ENCODE assay signal across 17 cellular contexts in the genomic region with DNA sequence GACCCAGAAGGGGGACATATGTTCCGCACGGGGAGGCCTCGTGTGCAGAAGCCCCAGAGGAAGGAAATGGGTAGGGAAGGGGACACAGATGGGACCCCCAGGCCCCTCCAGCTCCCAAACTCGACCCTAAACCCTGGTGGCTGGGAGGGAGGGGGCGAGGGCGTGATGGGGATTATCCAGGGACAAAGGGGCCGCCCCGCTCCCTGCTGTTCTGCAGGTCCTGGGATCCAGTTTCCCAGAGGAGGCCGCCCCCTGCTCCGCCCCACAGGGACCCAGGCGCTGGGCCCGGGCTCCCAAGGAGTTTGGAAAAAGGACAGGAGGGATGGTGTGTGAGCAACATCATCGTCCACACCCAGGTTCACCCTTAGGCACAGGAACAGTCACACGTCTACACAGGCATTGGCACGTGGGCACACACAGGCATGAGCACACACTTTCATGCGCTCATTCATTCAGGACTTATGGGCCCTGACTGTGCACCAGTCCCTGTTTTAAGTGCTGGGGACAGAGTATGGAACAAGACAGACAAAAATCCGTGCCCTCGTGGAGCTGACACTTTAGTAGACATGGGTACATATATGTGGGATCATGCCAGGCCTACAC. TPM values are rescaled to one million over a fixed set of nuclear protein-coding genes. Genes with fewer than 3 reads are reported as not detected.
DNase-seq lines count a peak whose midpoint lies in the region; ATAC-seq and TF ChIP-seq lines count a peak whose summit lies in the region.
"Had no signal": no experiment of that assay in that cellular context is flagged by ENCODE, and none has a peak within 500 bp of the region (broad histone marks: within the 10 kb centered on the region; RNA-seq: fewer than 3 reads in every experiment).

No MANE protein-coding gene starts in this region.

- H2AFZ ChIP-seq in mammary epithelial cell (ENCODE audit: low read depth, low read length) = peak overlapping the region; percentile 22
- H2AFZ ChIP-seq: GM23248 had no signal

- WGBS in mammary epithelial cell (ENCODE audit: low coverage, missing lambda C conversion rate) = 42% methylated on average over 8 of the region's 18 CpGs
- 62 to 74% methylated on average over 9 to 18 of the region's 18 CpGs for WGBS in endodermal cell (ENCODE audit: insufficient coverage in 1 of 2, insufficient read length in 1 of 2), 2 experiments

- H3K9ac ChIP-seq in mammary epithelial cell (ENCODE audit: insufficient read depth, low read length) (no peak overlapping the region), endodermal cell (ENCODE audit: extremely low read depth, low read length, poor library complexity, severe bottlenecking) (no peak overlapping the region)
- H3K9ac ChIP-seq: GM23248 had no signal

- H3K79me2 ChIP-seq in mammary epithelial cell (ENCODE audit: insufficient read depth, low read length) = no peaks in the 10 kb centered on the region

- H3K27me3 Mint-ChIP-seq in MCF 10A (ENCODE audit: insufficient read depth, unreplicated experiment) (no peaks in the 10 kb centered on the region), endodermal cell (ENCODE audit: insufficient read depth) (peaks cover 8% of the 10 kb centered on the region)
- H3K27me3 Mint-ChIP-seq: CD8-positive, alpha-beta memory T cell had no signal

- H3K27ac ChIP-seq in mammary epithelial cell (ENCODE audit: insufficient read depth, low read depth, low read length) (no peak overlapping the region), endodermal cell (ENCODE audit: low read depth, low read length) (no peak overlapping the region), upper lobe of right lung (no peak overlapping the region)
- H3K27ac ChIP-seq: 22Rv1, GM23248 had no signal

- no peak overlapping the region for H3K4me2 ChIP-seq in mammary epithelial cell (ENCODE audit: insufficient read depth, low read depth, low read length)

- TF ChIP-seq CTCF in mammary epithelial cell (conservative IDR thresholded peaks at IDR 0.05 in 1 of 2, IDR thresholded peaks at IDR 0.05 in 1 of 2; ENCODE audit: extremely low read depth in 1 of 2, insufficient read depth in 1 of 2, low read depth in 1 of 2, low read length in 2 of 2) (no peak), MCF 10A (IDR thresholded peaks at IDR 0.05; ENCODE audit: unreplicated experiment) (no peak), endodermal cell (conservative IDR thresholded peaks at IDR 0.05) (no peak), upper lobe of right lung (IDR thresholded peaks at IDR 0.05) (no peak)

- H3K9me3 ChIP-seq in mammary epithelial cell (replicated peaks; ENCODE audit: insufficient read depth, low read length) (no peaks in the 10 kb centered on the region), endodermal cell (ENCODE audit: control insufficient read depth, low read length) (no peaks in the 10 kb centered on the region), upper lobe of right lung (no peaks in the 10 kb centered on the region)
- H3K9me3 ChIP-seq: BE2C had no signal

- no TSS peak for BruUV-seq in mammary epithelial cell (replicated peaks; lab: Mats Ljungman, UMichigan)
- BruUV-seq in MCF 10A (replicated peaks; lab: Mats Ljungman, UMichigan) = no TSS peak

- no peaks in the 10 kb centered on the region for H3K36me3 ChIP-seq in mammary epithelial cell (ENCODE audit: insufficient read depth, low read length)
- H3K36me3 ChIP-seq in endodermal cell (ENCODE audit: control insufficient read depth, insufficient read depth, low read length) = no peaks in the 10 kb centered on the region
- H3K36me3 ChIP-seq in upper lobe of right lung = no peaks in the 10 kb centered on the region
- H3K36me3 ChIP-seq: BE2C had no signal

- H3K4me1 Mint-ChIP-seq in MCF 10A (ENCODE audit: insufficient read depth, unreplicated experiment) (no peaks in the 10 kb centered on the region), endodermal cell (peaks cover 11% of the 10 kb centered on the region)

- intact Hi-C loops in mammary epithelial cell (cut with micrococcal nuclease) (no loop called here), MCF 10A (cut with micrococcal nuclease) (no loop called here), upper lobe of right lung (cut with DNase I) (no loop called here)

- H3K4me3 Mint-ChIP-seq in MCF 10A (ENCODE audit: unreplicated experiment) = no peak overlapping the region
- no peak overlapping the region for H3K4me3 Mint-ChIP-seq in endodermal cell
- H3K4me3 Mint-ChIP-seq: CD8-positive, alpha-beta memory T cell; HFFc6 had no signal

- H3K27ac Mint-ChIP-seq in MCF 10A (ENCODE audit: low read depth, unreplicated experiment) = no peak overlapping the region
- no peak overlapping the region for H3K27ac Mint-ChIP-seq in endodermal cell
- H3K27ac Mint-ChIP-seq: CD8-positive, alpha-beta memory T cell; HFFc6 had no signal

- H3K36me3 Mint-ChIP-seq in MCF 10A (ENCODE audit: insufficient read depth, unreplicated experiment) = no peaks in the 10 kb centered on the region
- H3K36me3 Mint-ChIP-seq in endodermal cell (ENCODE audit: low read depth) = no peaks in the 10 kb centered on the region
- H3K36me3 Mint-ChIP-seq: CD8-positive, alpha-beta memory T cell had no signal

- ATAC-seq in upper lobe of right lung = peak; percentile 8
- ATAC-seq: Right ventricle myocardium inferior had no signal

- H3K9me3 Mint-ChIP-seq in MCF 10A (ENCODE audit: unreplicated experiment) (no peaks in the 10 kb centered on the region), endodermal cell (no peaks in the 10 kb centered on the region)
- H3K9me3 Mint-ChIP-seq: CD8-positive, alpha-beta memory T cell; HFFc6 had no signal

- in situ Hi-C loops in mammary epithelial cell (cut with MboI; ENCODE audit: low sequenced_read_pairs in 2 of 2) = loop anchor here in 1 of 2 donors (10.0 kb wide), 1 partner anchor 56 kb away; no protein-coding TSS in a partner anchor

- CTCF ChIA-PET in mammary epithelial cell (lab: Charles Lee; ENCODE audit: low non-redundant PET) = no interaction called here
- CTCF ChIA-PET in MCF 10A (lab: Yijun Ruan, JAX) = interaction anchor here (1.3 kb wide), 1 partner anchor 8 kb away, joined by 4 read pairs; no protein-coding TSS in a partner anchor

- dilution Hi-C loops in mammary epithelial cell (cut with HindIII; ENCODE audit: low sequenced_read_pairs) = no loop called here

- POLR2A ChIA-PET in MCF 10A (lab: Yijun Ruan, JAX) = no interaction called here

- H3K4me3 ChIP-seq in mammary epithelial cell (replicated peaks in 1 of 3; ENCODE audit: insufficient read depth in 1 of 3, low read depth in 2 of 3, low read length in 3 of 3) (no peak overlapping the region), endodermal cell (ENCODE audit: low read length) (no peak overlapping the region), upper lobe of right lung (no peak overlapping the region)
- H3K4me3 ChIP-seq: GM23248 had no signal

- H3K27me3 ChIP-seq in mammary epithelial cell (ENCODE audit: insufficient read depth, low read length) (no peaks in the 10 kb centered on the region), endodermal cell (ENCODE audit: control insufficient read depth, insufficient read depth, low read length, poor library complexity, severe bottlenecking) (no peaks in the 10 kb centered on the region), upper lobe of right lung (no peaks in the 10 kb centered on the region)
- H3K27me3 ChIP-seq: BE2C had no signal

- H3K4me1 ChIP-seq in mammary epithelial cell (ENCODE audit: insufficient read depth, low read length) = no peaks in the 10 kb centered on the region
- peaks cover 9% of the 10 kb centered on the region for H3K4me1 ChIP-seq in endodermal cell (ENCODE audit: control insufficient read depth, insufficient read depth, low read length)
- H3K4me1 ChIP-seq in upper lobe of right lung = no peaks in the 10 kb centered on the region
- H3K4me1 ChIP-seq: BE2C had no signal

- DNase-seq in mammary epithelial cell (no peak), MCF 10A (ENCODE audit: unreplicated experiment) (no peak), endodermal cell (peak; percentile 75), iPS-NIHi7 (ENCODE audit: extremely low spot score) (peak; percentile 26), upper lobe of right lung (no peak), NCI-H510A (lab: John Stamatoyannopoulos, UW) (no peak), NCI-H1930 (lab: John Stamatoyannopoulos, UW) (no peak)
- DNase-seq in activated CD4-positive, alpha-beta T cell treated with anti-CD3 and anti-CD28 coated beads for 48 hours = no peak
- DNase-seq: BE2C; CD8-positive, alpha-beta memory T cell; DMS79 treated with DMSO at 0.1 percent for 48 hours; GM23248; HFFc6; NCI-H187 had no signal

- no peaks in the 10 kb centered on the region for H4K20me1 ChIP-seq in mammary epithelial cell (ENCODE audit: insufficient read depth, low read length)

RNA-seq across cellular contexts. Expression of a gene that starts 12.8 kb away (rescaled TPM):
- total RNA-seq in mammary epithelial cell (10 to 100 TPM; 18.5 to 24.9 TPM), MCF 10A (2022) (18.0 and 23.4 TPM in 2 replicates), endodermal cell (10 to 100 TPM; 74.0 to 84.3 TPM), upper lobe of right lung (13.4 TPM)
- 8.4 TPM for polyA plus RNA-seq in mammary epithelial cell
- 28.9 TPM for polyA minus RNA-seq in mammary epithelial cell
- 49.4 TPM for polyA plus RNA-seq in endodermal cell (2013, experiment 1 of 2)
- 46.5 TPM for polyA plus RNA-seq in endodermal cell (2013, experiment 2 of 2)

RNA-seq across cellular contexts. Expression of a gene that starts 14.1 kb away (rescaled TPM):
- total RNA-seq in mammary epithelial cell = 1 to 10 TPM in 1 of 2 donors, under 1 TPM in 1; 0.94 to 2.8 TPM
- 2.1 TPM for polyA plus RNA-seq in mammary epithelial cell
- polyA minus RNA-seq in mammary epithelial cell = 3.3 TPM
- total RNA-seq in MCF 10A (2022) = 3.6 and 4.1 TPM in 2 replicates
- total RNA-seq in endodermal cell = 1 to 10 TPM; 3.1 to 3.3 TPM
- polyA plus RNA-seq in endodermal cell (2013, experiment 1 of 2) = 3.8 TPM
- 2.8 TPM for polyA plus RNA-seq in endodermal cell (2013, experiment 2 of 2)
- total RNA-seq in upper lobe of right lung = 9.3 TPM
- total RNA-seq: HT-29 had no signal
- polyA plus RNA-seq: CD8-positive, alpha-beta memory T cell had no signal

RNA-seq across cellular contexts. Expression of a gene that starts 16.7 kb away (rescaled TPM):
- 10 to 100 TPM; 26.1 to 28.5 TPM for total RNA-seq in mammary epithelial cell
- polyA plus RNA-seq in mammary epithelial cell = 22.5 TPM
- polyA minus RNA-seq in mammary epithelial cell = 1.7 TPM
- 32.0 and 33.9 TPM in 2 replicates for total RNA-seq in MCF 10A (2022)
- 10 to 100 TPM; 64.7 to 67.6 TPM for total RNA-seq in endodermal cell
- polyA plus RNA-seq in endodermal cell (2013, experiment 1 of 2) = 39.4 TPM
- polyA plus RNA-seq in endodermal cell (2013, experiment 2 of 2) = 41.9 TPM
- 25.3 TPM for total RNA-seq in upper lobe of right lung

RNA-seq across cellular contexts. Expression of a gene that starts 38.3 kb away (rescaled TPM):
- total RNA-seq in mammary epithelial cell (10 to 100 TPM; 31.7 to 37.2 TPM), MCF 10A (2022) (16.2 and 21.2 TPM in 2 replicates), endodermal cell (10 to 100 TPM; 16.9 to 17.7 TPM), upper lobe of right lung (19.5 TPM)
- polyA plus RNA-seq in mammary epithelial cell = 31.2 TPM
- 29.5 TPM for polyA minus RNA-seq in mammary epithelial cell
- polyA plus RNA-seq in endodermal cell (2013, experiment 1 of 2) = 9.2 TPM
- polyA plus RNA-seq in endodermal cell (2013, experiment 2 of 2) = 10.4 TPM

RNA-seq across cellular contexts. Expression of a gene that starts 47.0 kb away (rescaled TPM):
- total RNA-seq in mammary epithelial cell = 10 to 100 TPM in 1 of 2 donors, 1 to 10 TPM in 1; 8.5 to 14.8 TPM
- polyA plus RNA-seq in mammary epithelial cell = 2.6 TPM
- 10.4 TPM for polyA minus RNA-seq in mammary epithelial cell
- total RNA-seq in MCF 10A (2022) = 15.0 and 15.8 TPM in 2 replicates
- 10 to 100 TPM; 23.8 to 25.0 TPM for total RNA-seq in endodermal cell
- 21.0 TPM for polyA plus RNA-seq in endodermal cell (2013, experiment 1 of 2)
- polyA plus RNA-seq in endodermal cell (2013, experiment 2 of 2) = 18.2 TPM
- 18.6 TPM for total RNA-seq in upper lobe of right lung

Comparison
In these comparisons a context has a peak if more than half of its experiments do, and no peak if none do; other contexts are left out.
1. DNase-seq: peak in endodermal cell (single experiment) and iPS-NIHi7 (single experiment); none in mammary epithelial cell (single experiment), MCF 10A (single experiment), upper lobe of right lung (single experiment), activated CD4-positive, alpha-beta T cell treated with anti-CD3 and anti-CD28 coated beads for 48 hours (single experiment), NCI-H510A (single experiment) and NCI-H1930 (0 of 2).